ENCODE assay signal across 10 cellular contexts in the genomic region with DNA sequence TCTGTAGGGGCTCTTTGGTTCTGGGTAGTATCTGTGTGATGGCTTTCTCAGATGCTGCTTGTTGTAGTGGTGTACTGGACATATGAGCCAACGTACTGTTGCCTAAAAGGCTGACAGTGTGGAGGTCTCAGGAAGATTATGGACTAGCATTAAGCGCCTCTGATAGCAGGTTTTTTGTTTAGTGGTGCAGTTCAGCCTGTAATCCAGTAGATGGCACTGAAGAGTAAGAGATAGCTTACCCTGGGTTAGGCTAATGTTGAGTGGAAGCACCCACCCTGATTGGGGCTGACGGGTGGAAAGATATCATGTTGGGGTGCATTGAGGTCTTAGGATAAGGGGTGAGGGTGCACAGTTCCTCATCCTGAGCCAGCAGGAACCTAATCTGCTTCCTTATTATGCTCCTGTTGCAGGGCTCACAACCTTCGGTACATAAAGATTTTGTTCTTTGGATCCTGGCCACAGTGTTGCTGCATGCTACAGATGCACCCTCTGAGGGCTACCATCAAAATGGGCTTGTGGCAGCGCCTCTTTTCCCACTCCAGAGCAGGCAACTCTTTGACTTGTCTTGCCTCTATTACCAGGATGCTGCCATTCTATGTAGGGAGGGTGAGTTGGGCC.
DNase-seq lines count a peak whose midpoint lies in the region; ATAC-seq and TF ChIP-seq lines count a peak whose summit lies in the region.
"Had no signal": no experiment of that assay in that cellular context is flagged by ENCODE, and none has a peak within 500 bp of the region (broad histone marks: within the 10 kb centered on the region; RNA-seq: fewer than 3 reads in every experiment).

No MANE protein-coding gene starts in this region.

- TF ChIP-seq CTCF in epithelial cell of proximal tubule (conservative IDR thresholded peaks at IDR 0.05; ENCODE audit: low read depth, low read length): peak; percentile 61

- DNase-seq in A172 (ENCODE audit: low spot score) (peak; percentile 10), EL (peak; percentile 2), NCI-H1694 (lab: John Stamatoyannopoulos, UW) (peak; percentile 17), epithelial cell of proximal tubule (ENCODE audit: low read depth) (no peak), NCI-H510A treated with DMSO at 0.1 percent for 48 hours (lab: John Stamatoyannopoulos, UW) (no peak), GM19240 (ENCODE audit: insufficient read length, low spot score) (no peak)
- DNase-seq in stimulated activated CD4-positive, alpha-beta T cell treated with anti-CD3 and anti-CD28 coated beads, Interleukin-2, amount 100 ng/mL, for 48 hours: no peak
- DNase-seq: activated T-cell treated with anti-CD3 and anti-CD28 coated beads, Interleukin-2, amount 50 U/mL, for 1 hour had no signal

- ATAC-seq in HG03469 (IDR thresholded peaks at IDR 0.05; ENCODE audit: unreplicated experiment): no peak
- ATAC-seq: stimulated activated naive CD8-positive, alpha-beta T cell treated with anti-CD3 and anti-CD28 coated beads, Interleukin-15, amount 100 ng/mL, for 72 hours had no signal

- no peak overlapping the region for H3K4me3 ChIP-seq in epithelial cell of proximal tubule (ENCODE audit: low read depth, low read length)

Comparison
In these comparisons a context has a peak if more than half of its experiments do, and no peak if none do; other contexts are left out.
1. DNase-seq: peak in A172 (single experiment), EL (single experiment) and NCI-H1694 (single experiment); none in epithelial cell of proximal tubule (single experiment), NCI-H510A treated with DMSO at 0.1 percent for 48 hours (single experiment), stimulated activated CD4-positive, alpha-beta T cell treated with anti-CD3 and anti-CD28 coated beads, Interleukin-2, amount 100 ng/mL, for 48 hours (0 of 2) and GM19240 (single experiment).